1 cellular context compared by ENCODE assay signal in the genomic region with DNA sequence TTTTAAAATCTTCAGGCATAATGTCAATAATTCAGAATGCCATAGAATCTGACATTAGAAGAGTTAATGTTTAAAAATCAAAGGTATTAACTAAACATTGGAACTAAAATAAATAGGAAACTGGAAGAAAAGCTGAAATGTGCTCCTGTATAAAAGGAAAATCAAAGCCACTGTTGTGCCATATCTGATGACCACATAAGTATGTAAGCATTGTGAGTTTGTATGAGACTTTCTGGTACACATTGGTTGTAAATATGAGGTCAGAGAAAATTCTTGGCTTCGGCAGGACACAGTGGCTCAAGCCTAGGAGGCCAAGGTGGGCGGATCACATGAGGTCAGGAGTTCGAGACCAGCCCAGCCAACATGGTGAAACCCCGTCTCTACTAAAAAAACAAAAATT.
TF ChIP-seq lines count a peak whose summit lies in the region.

No MANE protein-coding gene starts in this region.

TF ChIP-seq in liver, 16 proteins besides CTCF, POLR2A, EP300 and RAD21 (continued from another document):
- TF ChIP-seq, protein P1, sequence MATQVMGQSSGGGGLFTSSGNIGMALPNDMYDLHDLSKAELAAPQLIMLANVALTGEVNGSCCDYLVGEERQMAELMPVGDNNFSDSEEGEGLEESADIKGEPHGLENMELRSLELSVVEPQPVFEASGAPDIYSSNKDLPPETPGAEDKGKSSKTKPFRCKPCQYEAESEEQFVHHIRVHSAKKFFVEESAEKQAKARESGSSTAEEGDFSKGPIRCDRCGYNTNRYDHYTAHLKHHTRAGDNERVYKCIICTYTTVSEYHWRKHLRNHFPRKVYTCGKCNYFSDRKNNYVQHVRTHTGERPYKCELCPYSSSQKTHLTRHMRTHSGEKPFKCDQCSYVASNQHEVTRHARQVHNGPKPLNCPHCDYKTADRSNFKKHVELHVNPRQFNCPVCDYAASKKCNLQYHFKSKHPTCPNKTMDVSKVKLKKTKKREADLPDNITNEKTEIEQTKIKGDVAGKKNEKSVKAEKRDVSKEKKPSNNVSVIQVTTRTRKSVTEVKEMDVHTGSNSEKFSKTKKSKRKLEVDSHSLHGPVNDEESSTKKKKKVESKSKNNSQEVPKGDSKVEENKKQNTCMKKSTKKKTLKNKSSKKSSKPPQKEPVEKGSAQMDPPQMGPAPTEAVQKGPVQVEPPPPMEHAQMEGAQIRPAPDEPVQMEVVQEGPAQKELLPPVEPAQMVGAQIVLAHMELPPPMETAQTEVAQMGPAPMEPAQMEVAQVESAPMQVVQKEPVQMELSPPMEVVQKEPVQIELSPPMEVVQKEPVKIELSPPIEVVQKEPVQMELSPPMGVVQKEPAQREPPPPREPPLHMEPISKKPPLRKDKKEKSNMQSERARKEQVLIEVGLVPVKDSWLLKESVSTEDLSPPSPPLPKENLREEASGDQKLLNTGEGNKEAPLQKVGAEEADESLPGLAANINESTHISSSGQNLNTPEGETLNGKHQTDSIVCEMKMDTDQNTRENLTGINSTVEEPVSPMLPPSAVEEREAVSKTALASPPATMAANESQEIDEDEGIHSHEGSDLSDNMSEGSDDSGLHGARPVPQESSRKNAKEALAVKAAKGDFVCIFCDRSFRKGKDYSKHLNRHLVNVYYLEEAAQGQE (IDR thresholded peaks at IDR 0.05) = no peak
- no peak for TF ChIP-seq GABPA (IDR thresholded peaks at IDR 0.05 in 1 of 2, conservative IDR thresholded peaks at IDR 0.05 in 1 of 2)
- TF ChIP-seq FOXA2 (IDR thresholded peaks at IDR 0.05) = peak; percentile 84
- TF ChIP-seq TAF1 (conservative IDR thresholded peaks at IDR 0.05) = no peak
- peak; percentile 61 for TF ChIP-seq FOXA1 (IDR thresholded peaks at IDR 0.05)
- peak; percentile 44 to 54 for TF ChIP-seq HNF4A (conservative IDR thresholded peaks at IDR 0.05)
- peak; percentile 12 to 63 for TF ChIP-seq JUND (IDR thresholded peaks at IDR 0.05)
- TF ChIP-seq, protein P2, sequence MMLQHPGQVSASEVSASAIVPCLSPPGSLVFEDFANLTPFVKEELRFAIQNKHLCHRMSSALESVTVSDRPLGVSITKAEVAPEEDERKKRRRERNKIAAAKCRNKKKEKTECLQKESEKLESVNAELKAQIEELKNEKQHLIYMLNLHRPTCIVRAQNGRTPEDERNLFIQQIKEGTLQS (IDR thresholded peaks at IDR 0.05) = peak; percentile 43
- peak; percentile 53 to 62 for TF ChIP-seq RXRA (IDR thresholded peaks at IDR 0.05)
- TF ChIP-seq NR2F2 (IDR thresholded peaks at IDR 0.05) = peak; percentile 29
- no peak for TF ChIP-seq YY1 (IDR thresholded peaks at IDR 0.05)
